Comparison of ENCODE assay signal across 39 cellular contexts in the genomic region with DNA sequence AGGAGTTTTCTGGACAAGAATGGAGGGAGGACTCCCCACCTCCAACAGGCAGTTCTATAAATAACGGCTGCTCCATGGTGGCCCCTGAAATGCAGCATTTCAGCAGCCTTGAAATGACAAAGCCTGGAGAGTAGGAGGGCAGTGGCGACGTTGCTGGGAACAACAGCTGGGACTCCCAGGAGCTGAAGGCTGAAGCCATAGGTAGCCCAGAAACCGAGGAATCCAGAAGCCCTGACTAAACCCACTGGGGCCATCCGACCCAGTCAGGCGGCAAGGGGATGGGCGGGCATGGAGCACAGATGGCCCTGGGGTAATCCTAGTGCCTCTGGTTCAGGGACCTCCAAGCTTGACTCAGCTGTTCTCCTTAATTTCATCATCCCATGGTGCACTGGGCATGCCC. TPM values are rescaled to one million over a fixed set of nuclear protein-coding genes. Genes with fewer than 3 reads are reported as not detected.
"Had no signal": no experiment of that assay in that cellular context is flagged by ENCODE, and none has a peak within 500 bp of the region (broad histone marks: within the 10 kb centered on the region; RNA-seq: fewer than 3 reads in every experiment).

No MANE protein-coding gene starts in this region.

- H3K4me3 ChIP-seq: adrenal gland, esophagus muscularis mucosa, heart right ventricle, lung, mucosa of descending colon, pancreas, thoracic aorta, uterus had no signal

- H3K27ac Mint-ChIP-seq: activated CD4-positive, alpha-beta memory T cell treated with anti-CD3 and anti-CD28 coated beads for 36 hours; activated CD4-positive, alpha-beta T cell treated with anti-CD3 and anti-CD28 coated beads, Interleukin-2, amount 10 ng/mL, durations not matched to agents 24 days and 14 days; activated naive CD4-positive, alpha-beta T cell treated with anti-CD3 and anti-CD28 coated beads for 36 hours; activated naive CD8-positive, alpha-beta T cell treated with anti-CD3 and anti-CD28 coated beads for 36 hours; activated T-helper 1 cell treated with anti-CD3 and anti-CD28 coated beads, Interleukin-12 subunit alpha, Interleukin-12 subunit beta, Interleukin-2, Interleukin-4 antibody, amounts not matched to agents 30 ng/mL and 10 ng/mL and 1 ng/mL, durations not matched to agents 14 hours and 24 hours and 36 hours; dendritic cell treated with granulocyte-macrophage colony-stimulating factor and Interleukin-4, amounts not matched to agents 40 ng/mL and 50 ng/mL, for 4 days; stimulated activated effector memory CD8-positive, alpha-beta T cell treated with anti-CD3 and anti-CD28 coated beads, Interleukin-12 subunit alpha, Interleukin-12 subunit beta, amount 100 ng/mL, for 72 hours; stimulated activated naive CD8-positive, alpha-beta T cell treated with anti-CD3 and anti-CD28 coated beads, Interleukin-15, Interleukin-2, amounts not matched to agents 100 ng/mL and 50 ng/mL, for 24 hours; T-helper 1 cell treated with Interleukin-12 subunit alpha and Interleukin-12 subunit beta and Interleukin-4 antibody, amounts not matched to agents 30 μg/mL and 1 μg/mL, for 36 hours; type B pancreatic cell had no signal

- H3K9me3 Mint-ChIP-seq: activated CD4-positive, alpha-beta memory T cell treated with anti-CD3 and anti-CD28 coated beads for 36 hours; activated CD4-positive, alpha-beta T cell treated with anti-CD3 and anti-CD28 coated beads, Interleukin-2, amount 10 ng/mL, durations not matched to agents 24 days and 14 days; activated naive CD4-positive, alpha-beta T cell treated with anti-CD3 and anti-CD28 coated beads for 36 hours; activated naive CD8-positive, alpha-beta T cell treated with anti-CD3 and anti-CD28 coated beads for 36 hours; activated T-helper 1 cell treated with anti-CD3 and anti-CD28 coated beads, Interleukin-12 subunit alpha, Interleukin-12 subunit beta, Interleukin-2, Interleukin-4 antibody, amounts not matched to agents 30 ng/mL and 10 ng/mL and 1 ng/mL, durations not matched to agents 14 hours and 24 hours and 36 hours; central memory CD8-positive, alpha-beta T cell; dendritic cell treated with granulocyte-macrophage colony-stimulating factor and Interleukin-4, amounts not matched to agents 40 ng/mL and 50 ng/mL, for 4 days; naive B cell; stimulated activated effector memory CD8-positive, alpha-beta T cell treated with anti-CD3 and anti-CD28 coated beads, Interleukin-12 subunit alpha, Interleukin-12 subunit beta, amount 100 ng/mL, for 72 hours; stimulated activated naive CD8-positive, alpha-beta T cell treated with anti-CD3 and anti-CD28 coated beads, Interleukin-15, Interleukin-2, amounts not matched to agents 100 ng/mL and 50 ng/mL, for 24 hours; T-helper 1 cell treated with Interleukin-12 subunit alpha and Interleukin-12 subunit beta and Interleukin-4 antibody, amounts not matched to agents 30 μg/mL and 1 μg/mL, for 36 hours; type B pancreatic cell had no signal

- ATAC-seq: activated CD4-positive, CD25-positive, alpha-beta regulatory T cell treated with anti-CD3 and anti-CD28 coated beads, Interleukin-2, amount 50 U/mL, for 24 hours; heart right ventricle; mucosa of descending colon; pancreas; right cardiac atrium; stimulated activated effector memory CD8-positive, alpha-beta T cell treated with anti-CD3 and anti-CD28 coated beads, Interleukin-12 subunit alpha, Interleukin-12 subunit beta, amount 100 ng/mL, for 72 hours had no signal

- H3K36me3 Mint-ChIP-seq: activated CD4-positive, alpha-beta memory T cell treated with anti-CD3 and anti-CD28 coated beads for 36 hours; activated naive CD8-positive, alpha-beta T cell treated with anti-CD3 and anti-CD28 coated beads for 36 hours; naive B cell; stimulated activated effector memory CD8-positive, alpha-beta T cell treated with anti-CD3 and anti-CD28 coated beads, Interleukin-12 subunit alpha, Interleukin-12 subunit beta, amount 100 ng/mL, for 72 hours; type B pancreatic cell had no signal

- H3K9me3 ChIP-seq: adrenal gland, esophagus muscularis mucosa, heart right ventricle, mucosa of descending colon, pancreas, thoracic aorta, uterus had no signal

- H3K27ac ChIP-seq: adrenal gland, esophagus muscularis mucosa, foreskin keratinocyte, heart right ventricle, pancreas, thoracic aorta, uterus, VCaP had no signal

- DNase-seq: activated CD4-positive, alpha-beta memory T cell treated with anti-CD3 and anti-CD28 coated beads for 36 hours; activated CD4-positive, alpha-beta T cell treated with anti-CD3 and anti-CD28 coated beads, Interleukin-2, amount 10 ng/mL, durations not matched to agents 24 days and 14 days; activated CD8-positive, alpha-beta memory T cell treated with anti-CD3 and anti-CD28 coated beads, Interleukin-2, amount 50 U/mL, for 4 hours; activated effector memory CD4-positive, alpha-beta T cell treated with anti-CD3 and anti-CD28 coated beads, Interleukin-2, amount 50 U/mL, for 16 hours; activated naive CD4-positive, alpha-beta T cell treated with anti-CD3 and anti-CD28 coated beads for 36 hours; activated naive CD8-positive, alpha-beta T cell treated with anti-CD3 and anti-CD28 coated beads for 36 hours; activated T-cell treated with anti-CD3 and anti-CD28 coated beads, Interleukin-2, amount 50 U/mL, for 1 hour; adrenal gland; aorta; foreskin keratinocyte; heart right ventricle; kidney glomerular epithelial cell; mesendoderm; mucosa of descending colon; naive B cell; pancreas; right cardiac atrium; small intestine; stimulated activated CD4-positive, alpha-beta T cell treated with anti-CD3 and anti-CD28 coated beads, Interleukin-4, amount 100 ng/mL, for 24 hours; T-helper 9 cell; uterus had no signal

- H3K36me3 ChIP-seq: pancreas, uterus had no signal

- H3K4me1 Mint-ChIP-seq: activated CD4-positive, alpha-beta T cell treated with anti-CD3 and anti-CD28 coated beads, Interleukin-2, amount 10 ng/mL, durations not matched to agents 24 days and 14 days; activated naive CD8-positive, alpha-beta T cell treated with anti-CD3 and anti-CD28 coated beads for 36 hours; central memory CD8-positive, alpha-beta T cell; naive B cell; stimulated activated effector memory CD8-positive, alpha-beta T cell treated with anti-CD3 and anti-CD28 coated beads, Interleukin-12 subunit alpha, Interleukin-12 subunit beta, amount 100 ng/mL, for 72 hours had no signal

- H3K4me1 ChIP-seq: adrenal gland, esophagus muscularis mucosa, foreskin keratinocyte, pancreas, uterus had no signal

- H3K4me3 Mint-ChIP-seq: activated CD4-positive, alpha-beta memory T cell treated with anti-CD3 and anti-CD28 coated beads for 36 hours; activated CD4-positive, alpha-beta T cell treated with anti-CD3 and anti-CD28 coated beads, Interleukin-2, amount 10 ng/mL, durations not matched to agents 24 days and 14 days; activated naive CD4-positive, alpha-beta T cell treated with anti-CD3 and anti-CD28 coated beads for 36 hours; activated naive CD8-positive, alpha-beta T cell treated with anti-CD3 and anti-CD28 coated beads for 36 hours; activated T-helper 1 cell treated with anti-CD3 and anti-CD28 coated beads, Interleukin-12 subunit alpha, Interleukin-12 subunit beta, Interleukin-2, Interleukin-4 antibody, amounts not matched to agents 30 ng/mL and 10 ng/mL and 1 ng/mL, durations not matched to agents 14 hours and 24 hours and 36 hours; central memory CD8-positive, alpha-beta T cell; dendritic cell treated with granulocyte-macrophage colony-stimulating factor and Interleukin-4, amounts not matched to agents 40 ng/mL and 50 ng/mL, for 4 days; stimulated activated effector memory CD8-positive, alpha-beta T cell treated with anti-CD3 and anti-CD28 coated beads, Interleukin-12 subunit alpha, Interleukin-12 subunit beta, amount 100 ng/mL, for 72 hours; stimulated activated naive CD8-positive, alpha-beta T cell treated with anti-CD3 and anti-CD28 coated beads, Interleukin-15, Interleukin-2, amounts not matched to agents 100 ng/mL and 50 ng/mL, for 24 hours; T-helper 1 cell treated with Interleukin-12 subunit alpha and Interleukin-12 subunit beta and Interleukin-4 antibody, amounts not matched to agents 30 μg/mL and 1 μg/mL, for 36 hours; type B pancreatic cell had no signal

- H3K27me3 ChIP-seq: adrenal gland, pancreas, uterus had no signal

RNA-seq across cellular contexts. Expression of gene PRKAG3, which starts 9.0 kb away (rescaled TPM):
- total RNA-seq: activated CD4-positive, alpha-beta memory T cell treated with anti-CD3 and anti-CD28 coated beads for 36 hours; activated CD4-positive, alpha-beta T cell treated with anti-CD3 and anti-CD28 coated beads, Interleukin-2, amount 10 ng/mL, durations not matched to agents 24 days and 14 days; activated CD8-positive, alpha-beta memory T cell treated with anti-CD3 and anti-CD28 coated beads for 36 hours; activated naive CD4-positive, alpha-beta T cell treated with anti-CD3 and anti-CD28 coated beads for 36 hours; activated naive CD8-positive, alpha-beta T cell treated with anti-CD3 and anti-CD28 coated beads for 36 hours; activated T-helper 1 cell treated with anti-CD3 and anti-CD28 coated beads, Interleukin-12 subunit alpha, Interleukin-12 subunit beta, Interleukin-2, Interleukin-4 antibody, amounts not matched to agents 30 ng/mL and 10 ng/mL and 1 ng/mL, durations not matched to agents 14 hours and 24 hours and 36 hours; esophagus muscularis mucosa; foreskin keratinocyte; glomerular endothelial cell; left lobe of liver; lung; mucosa of descending colon; pancreas; pulmonary artery endothelial cell; subcutaneous adipose tissue; uterus had no signal
- polyA plus RNA-seq: adrenal gland, foreskin keratinocyte, neural cell, pancreas, small intestine had no signal

RNA-seq across cellular contexts. Expression of gene WNT6, which starts 37.0 kb away (rescaled TPM):
- total RNA-seq: activated CD4-positive, alpha-beta T cell treated with anti-CD3 and anti-CD28 coated beads, Interleukin-2, amount 10 ng/mL, durations not matched to agents 24 days and 14 days; activated naive CD4-positive, alpha-beta T cell treated with anti-CD3 and anti-CD28 coated beads for 36 hours; activated T-helper 1 cell treated with anti-CD3 and anti-CD28 coated beads, Interleukin-12 subunit alpha, Interleukin-12 subunit beta, Interleukin-2, Interleukin-4 antibody, amounts not matched to agents 30 ng/mL and 10 ng/mL and 1 ng/mL, durations not matched to agents 14 hours and 24 hours and 36 hours; foreskin keratinocyte; glomerular endothelial cell; pulmonary artery endothelial cell had no signal
- polyA plus RNA-seq: aorta, foreskin keratinocyte, neural cell had no signal

RNA-seq across cellular contexts. Expression of gene CYP27A1, which starts 40.7 kb away (rescaled TPM):
- total RNA-seq: activated CD8-positive, alpha-beta memory T cell treated with anti-CD3 and anti-CD28 coated beads for 36 hours; activated naive CD4-positive, alpha-beta T cell treated with anti-CD3 and anti-CD28 coated beads for 36 hours; activated naive CD8-positive, alpha-beta T cell treated with anti-CD3 and anti-CD28 coated beads for 36 hours had no signal
- polyA plus RNA-seq: neural cell had no signal

RNA-seq across cellular contexts. Expression of gene WNT10A, which starts 58.0 kb away (rescaled TPM):
- total RNA-seq: aorta, glomerular endothelial cell, left lobe of liver, pulmonary artery endothelial cell, right cardiac atrium, subcutaneous adipose tissue had no signal
- polyA plus RNA-seq: aorta, right cardiac atrium had no signal
